In the genomic region with DNA sequence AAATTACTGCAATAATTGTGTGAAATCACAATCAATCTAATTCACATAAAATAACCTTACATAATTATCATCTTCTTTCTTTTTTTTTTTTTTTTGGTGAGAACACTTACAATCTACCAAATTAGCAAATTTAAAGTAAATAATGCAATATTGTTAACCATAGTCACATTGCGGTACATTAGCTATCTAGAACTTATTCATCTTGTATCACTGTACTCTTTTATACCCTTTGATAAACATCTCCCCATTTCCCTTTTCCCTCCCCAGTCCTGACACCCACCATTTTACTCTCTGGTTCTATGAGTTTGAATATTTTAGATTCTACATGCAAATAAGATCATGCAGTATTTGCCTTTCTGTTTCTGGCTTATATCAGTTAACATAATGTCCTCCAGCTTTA, we compare ENCODE assay signal across 11 cellular contexts. TPM values are rescaled to one million over a fixed set of nuclear protein-coding genes. Genes with fewer than 3 reads are reported as not detected.
"Had no signal": no experiment of that assay in that cellular context is flagged by ENCODE, and none has a peak within 500 bp of the region (broad histone marks: within the 10 kb centered on the region; RNA-seq: fewer than 3 reads in every experiment).

No MANE protein-coding gene starts in this region.

- H3K27ac Mint-ChIP-seq: GM23338, H9, HFFc6 had no signal

- H3K9ac ChIP-seq: GM23248 had no signal

- H3K27ac ChIP-seq: GM23248 had no signal

- H2AFZ ChIP-seq: GM23248, GM23338 had no signal

- ATAC-seq: GM23338, HCT116 had no signal

- H3K4me3 ChIP-seq: GM23248, GM23338, HAP-1 had no signal

- H3K9me3 ChIP-seq: HAP-1 had no signal

- H3K36me3 ChIP-seq: HAP-1 had no signal

- H3K4me1 Mint-ChIP-seq: GM23338, H9 had no signal

- H3K4me3 Mint-ChIP-seq: GM23338, H9, HFFc6 had no signal

- FAIRE-seq: H1, H54 had no signal

- DNase-seq: GM23248, GOT3, H7, H9, HCEC 1CT, HFFc6 had no signal

- H3K4me2 ChIP-seq: GM23338 had no signal

- H3K4me1 ChIP-seq: HAP-1 had no signal

RNA-seq across cellular contexts. Expression of gene PRAME, which starts 24.0 kb away (rescaled TPM):
- total RNA-seq: GM23248, GM23338, H7, HFFc6 had no signal
- polyA plus RNA-seq: GM23248, GM23338 had no signal
